In the genomic region with DNA sequence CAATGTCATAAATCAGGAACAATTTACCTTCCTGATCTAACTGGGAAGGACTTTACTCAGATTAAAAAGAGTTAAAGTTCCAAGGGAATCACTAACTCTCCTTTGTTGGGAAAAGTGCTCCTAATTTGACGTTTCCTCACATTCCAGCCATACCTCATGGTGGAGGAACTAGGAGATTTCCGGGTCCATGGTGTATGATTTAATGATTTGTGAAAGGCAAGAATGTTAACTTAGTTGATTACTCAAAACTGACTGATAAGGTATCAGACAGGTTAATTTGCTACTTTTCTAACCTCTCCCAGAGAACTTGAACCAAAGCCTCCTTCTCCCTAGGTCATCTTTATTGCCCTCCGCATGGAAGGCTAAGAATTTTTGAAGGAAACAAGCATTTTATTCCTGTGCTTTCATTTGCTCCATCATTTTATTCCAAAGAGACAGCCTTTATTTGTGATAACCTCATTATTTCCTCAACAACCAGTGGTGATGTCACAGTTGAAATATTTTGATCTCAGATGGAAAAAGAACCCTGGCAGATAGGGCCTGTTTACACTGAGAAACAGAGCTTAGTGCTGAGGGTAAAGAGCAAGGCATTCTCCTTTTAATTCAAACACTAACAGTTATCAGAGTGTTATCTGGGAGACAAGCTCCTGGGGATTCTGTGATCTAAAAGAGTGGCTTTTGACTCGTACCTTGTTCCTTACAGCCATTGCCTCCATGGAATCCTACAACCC, we compare ENCODE assay signal across 25 cellular contexts. TPM values are rescaled to one million over a fixed set of nuclear protein-coding genes. Genes with fewer than 3 reads are reported as not detected.
DNase-seq lines count a peak whose midpoint lies in the region; ATAC-seq and TF ChIP-seq lines count a peak whose summit lies in the region.
"Had no signal": no experiment of that assay in that cellular context is flagged by ENCODE, and none has a peak within 500 bp of the region (broad histone marks: within the 10 kb centered on the region; RNA-seq: fewer than 3 reads in every experiment).

No MANE protein-coding gene starts in this region.

- H3K9me3 ChIP-seq in mucosa of rectum (ENCODE audit: control insufficient read depth in 2 of 2, low read length in 2 of 2) (no peaks in the 10 kb centered on the region), suprapubic skin (no peaks in the 10 kb centered on the region)
- H3K9me3 ChIP-seq: esophagus muscularis mucosa, upper lobe of right lung had no signal

- no peaks in the 10 kb centered on the region for H3K27me3 ChIP-seq in mucosa of rectum (ENCODE audit: control insufficient read depth in 2 of 2, insufficient read depth in 2 of 2, low read length in 2 of 2)
- no peaks in the 10 kb centered on the region for H3K27me3 ChIP-seq in suprapubic skin
- H3K27me3 ChIP-seq in H7 (ENCODE audit: control insufficient read depth, insufficient read depth, low read length): no peaks in the 10 kb centered on the region
- H3K27me3 ChIP-seq: esophagus muscularis mucosa, upper lobe of right lung had no signal

- no peak overlapping the region for H3K9ac ChIP-seq in mucosa of rectum (ENCODE audit: low read depth in 1 of 2, low read length in 2 of 2)

- H3K4me1 ChIP-seq in mucosa of rectum (ENCODE audit: control insufficient read depth in 2 of 2, insufficient read depth in 2 of 2, low read length in 2 of 2): peaks cover 34 to 66% of the 10 kb centered on the region in 2 donors
- H3K4me1 ChIP-seq in suprapubic skin: peaks cover 12% of the 10 kb centered on the region

- no peak for TF ChIP-seq EP300 in suprapubic skin (IDR thresholded peaks at IDR 0.05)

- ATAC-seq in HG03469 (IDR thresholded peaks at IDR 0.05; ENCODE audit: unreplicated experiment): no peak
- ATAC-seq in GM21367 (IDR thresholded peaks at IDR 0.05; ENCODE audit: unreplicated experiment): no peak
- ATAC-seq: activated CD8-positive, alpha-beta T cell treated with anti-CD3 and anti-CD28 coated beads, Interleukin-2, amount 10 ng/mL, durations not matched to agents 7 days and 5 days; activated naive CD4-positive, alpha-beta T cell treated with anti-CD3 and anti-CD28 coated beads, Interleukin-2, amount 50 U/mL, for 72 hours; activated T-cell treated with anti-CD3 and anti-CD28 coated beads, Interleukin-2, amount 50 U/mL, for 72 hours; CD8-positive, alpha-beta T cell; right cardiac atrium; stimulated activated naive B cell treated with anti-CD40 and anti-IgM and Interleukin-4, amounts not matched to agents 10 μg/mL and 1 μg/mL and 100 μg/mL, for 72 hours; upper lobe of right lung; WTC11 had no signal

- TF ChIP-seq CTCF in suprapubic skin (IDR thresholded peaks at IDR 0.05): no peak

- DNase-seq in Caki2 (ENCODE audit: low read depth) (peak; percentile 40), amniotic epithelial cell (ENCODE audit: low read depth) (peak; percentile 45), glomerular visceral epithelial cell (ENCODE audit: extremely low spot score) (peak; percentile 31), suprapubic skin (ENCODE audit: low spot score in 2 of 2) (no peak), H7 (no peak)
- DNase-seq: activated CD8-positive, alpha-beta T cell treated with anti-CD3 and anti-CD28 coated beads, Interleukin-2, amount 10 ng/mL, durations not matched to agents 7 days and 5 days; activated T-cell treated with anti-CD3 and anti-CD28 coated beads, Interleukin-2, amount 50 U/mL, for 72 hours; CD8-positive, alpha-beta T cell; dorsolateral prefrontal cortex; head of caudate nucleus; islet precursor cell; KBM-7; MV-4-11; NCI-H2081; NCI-H524 treated with DMSO at 0.1 percent for 48 hours; right cardiac atrium; Right ventricle myocardium superior; stimulated activated naive B cell treated with anti-CD40 and anti-IgM and Interleukin-4, amounts not matched to agents 10 μg/mL and 1 μg/mL and 100 μg/mL, for 72 hours; upper lobe of right lung had no signal

- no peak for TF ChIP-seq POLR2A in suprapubic skin (IDR thresholded peaks at IDR 0.05)

- H3K36me3 ChIP-seq in mucosa of rectum (ENCODE audit: control insufficient read depth in 2 of 2, insufficient read depth in 2 of 2, low read length in 2 of 2) (no peaks in the 10 kb centered on the region), suprapubic skin (no peaks in the 10 kb centered on the region), H7 (replicated peaks; ENCODE audit: control insufficient read depth, insufficient read depth, low read length) (no peaks in the 10 kb centered on the region)
- H3K36me3 ChIP-seq: esophagus muscularis mucosa, upper lobe of right lung had no signal

- H3K4me3 ChIP-seq in mucosa of rectum (ENCODE audit: low read length in 2 of 2) (no peak overlapping the region), suprapubic skin (no peak overlapping the region), H7 (ENCODE audit: insufficient read depth, low read depth, low read length) (no peak overlapping the region)
- H3K4me3 ChIP-seq: dorsolateral prefrontal cortex, esophagus muscularis mucosa, upper lobe of right lung had no signal

- peak overlapping the region; percentile 64 to 72 for H3K27ac ChIP-seq in mucosa of rectum (ENCODE audit: low read depth in 2 of 2, low read length in 2 of 2)
- no peak overlapping the region for H3K27ac ChIP-seq in suprapubic skin
- H3K27ac ChIP-seq: dorsolateral prefrontal cortex, esophagus muscularis mucosa, upper lobe of right lung had no signal

- 80% methylated on average over 4 of the region's 4 CpGs for WGBS in suprapubic skin

- in situ Hi-C loops in Caki2 (cut with HindIII; ENCODE audit: low pct_unique_long_range_greater_than_20kb, low sequenced_read_pairs): no loop called here

RNA-seq across cellular contexts. Expression of gene BMP2, which starts 57.5 kb away (rescaled TPM):
- total RNA-seq in Caki2 (2014; rRNA removed; shearing (Covaris generic); ENCODE audit: low replicate concordance): 2.6 and 4.3 TPM in 2 replicates
- 10 to 100 TPM; 24.1 to 40.4 (median 29.4) TPM for total RNA-seq in suprapubic skin
- total RNA-seq in H7 (2014; rRNA removed; shearing (Covaris generic)): 5.9 and 13.0 TPM in 2 replicates
- total RNA-seq: activated CD8-positive, alpha-beta T cell treated with anti-CD3 and anti-CD28 coated beads, Interleukin-2, amount 10 ng/mL, durations not matched to agents 7 days and 5 days; activated naive CD4-positive, alpha-beta T cell treated with anti-CD3 and anti-CD28 coated beads, Interleukin-2, amount 50 U/mL, for 72 hours; activated T-cell treated with anti-CD3 and anti-CD28 coated beads, Interleukin-2, amount 50 U/mL, for 72 hours; CD8-positive, alpha-beta T cell had no signal

Comparison
In these comparisons a context has a peak if more than half of its experiments do, and no peak if none do; other contexts are left out.
1. DNase-seq: peak in Caki2 (single experiment), amniotic epithelial cell (single experiment) and glomerular visceral epithelial cell (single experiment); none in suprapubic skin (0 of 2) and H7 (single experiment).